In genomic region chr2:107278672-107279071, GRCh38 we compare ENCODE assay signal across 13 cellular contexts.
DNase-seq lines count a peak whose midpoint lies in the region; ATAC-seq and TF ChIP-seq lines count a peak whose summit lies in the region.
"Had no signal": no experiment of that assay in that cellular context is flagged by ENCODE, and none has a peak within 500 bp of the region (broad histone marks: within the 10 kb centered on the region; RNA-seq: fewer than 3 reads in every experiment).

No MANE protein-coding gene starts in this region.

- H3K4me1 ChIP-seq in H9 (ENCODE audit: insufficient read depth, low read length): no peaks in the 10 kb centered on the region
- H3K4me1 ChIP-seq in endodermal cell (ENCODE audit: control insufficient read depth, insufficient read depth, low read length): peaks cover 24% of the 10 kb centered on the region
- no peaks in the 10 kb centered on the region for H3K4me1 ChIP-seq in mesenchymal stem cell (ENCODE audit: control insufficient read depth, insufficient read depth, low read depth, low read length)
- H3K4me1 ChIP-seq: BE2C, Caco-2 had no signal

- H3K27ac Mint-ChIP-seq in H9: no peak overlapping the region
- H3K27ac Mint-ChIP-seq in endodermal cell: no peak overlapping the region
- H3K27ac Mint-ChIP-seq: CD4-positive, alpha-beta T cell had no signal

- no peak overlapping the region for H3K18ac ChIP-seq in H9 (ENCODE audit: insufficient read length, low read depth, low read length)
- H3K18ac ChIP-seq in mesenchymal stem cell (ENCODE audit: low read depth in 1 of 2, low read length in 2 of 2): no peak overlapping the region

- H2BK12ac ChIP-seq in H9 (ENCODE audit: insufficient read length, low read depth, low read length) (no peak overlapping the region), mesenchymal stem cell (ENCODE audit: low read length in 2 of 2) (no peak overlapping the region)

- H3K4me3 ChIP-seq in endodermal cell (ENCODE audit: low read length) (no peak overlapping the region), mesenchymal stem cell (ENCODE audit: insufficient read depth in 1 of 2, low read depth in 1 of 2, low read length in 2 of 2) (no peak overlapping the region)
- H3K4me3 ChIP-seq: GM23248 had no signal

- peak; percentile 30; the same call in 2 of the 3 replicates for TF ChIP-seq CTCF in H9 (conservative IDR thresholded peaks at IDR 0.05)
- peak; percentile 49 for TF ChIP-seq CTCF in endodermal cell (conservative IDR thresholded peaks at IDR 0.05)

- no peak overlapping the region for H3K56ac ChIP-seq in H9 (ENCODE audit: insufficient read length, low read depth, low read length)

- intact Hi-C loops in head of caudate nucleus (cut with DNase I): no loop called here

- H2BK20ac ChIP-seq in H9 (ENCODE audit: low read depth, low read length, poor library complexity, severe bottlenecking): no peak overlapping the region

- H3K9me3 ChIP-seq in H9 (ENCODE audit: control insufficient read depth, low read depth, low read length) (no peaks in the 10 kb centered on the region), endodermal cell (ENCODE audit: control insufficient read depth, low read length) (no peaks in the 10 kb centered on the region), mesenchymal stem cell (ENCODE audit: control insufficient read depth, low read length) (no peaks in the 10 kb centered on the region)
- H3K9me3 ChIP-seq: BE2C, Caco-2 had no signal

- H3K27me3 ChIP-seq in H9 (ENCODE audit: insufficient read depth, low read length): no peaks in the 10 kb centered on the region
- no peaks in the 10 kb centered on the region for H3K27me3 ChIP-seq in endodermal cell (ENCODE audit: control insufficient read depth, insufficient read depth, low read length, poor library complexity, severe bottlenecking)
- H3K27me3 ChIP-seq in mesenchymal stem cell (ENCODE audit: control insufficient read depth in 1 of 2, insufficient read depth in 1 of 2, low read length in 2 of 2): no peaks in the 10 kb centered on the region
- H3K27me3 ChIP-seq: BE2C had no signal

- H3K4ac ChIP-seq in H9 (ENCODE audit: low read depth, low read length): no peak overlapping the region
- H3K4ac ChIP-seq in mesenchymal stem cell (ENCODE audit: low read depth in 1 of 2, low read length in 2 of 2): no peak overlapping the region

- H2AFZ ChIP-seq in H9 (ENCODE audit: low read length) (no peak overlapping the region), mesenchymal stem cell (ENCODE audit: low read depth, low read length) (no peak overlapping the region)
- H2AFZ ChIP-seq: GM23248 had no signal

- H2BK120ac ChIP-seq in H9 (ENCODE audit: low read depth, low read length, poor library complexity, severe bottlenecking) (no peak overlapping the region), mesenchymal stem cell (ENCODE audit: low read depth, low read length) (no peak overlapping the region)

- no peak for ATAC-seq in GM19452 (IDR thresholded peaks at IDR 0.05; ENCODE audit: unreplicated experiment)

- no peak overlapping the region for H3K4me3 Mint-ChIP-seq in H9
- no peak overlapping the region for H3K4me3 Mint-ChIP-seq in endodermal cell
- H3K4me3 Mint-ChIP-seq: CD4-positive, alpha-beta T cell had no signal

- no peaks in the 10 kb centered on the region for H3K9me3 Mint-ChIP-seq in H9
- H3K9me3 Mint-ChIP-seq in endodermal cell: no peaks in the 10 kb centered on the region

- no peaks in the 10 kb centered on the region for H3K36me3 ChIP-seq in endodermal cell (ENCODE audit: control insufficient read depth, insufficient read depth, low read length)
- H3K36me3 ChIP-seq in mesenchymal stem cell (ENCODE audit: control insufficient read depth in 1 of 2, insufficient read depth in 2 of 2, low read depth in 1 of 2, low read length in 2 of 2): no peaks in the 10 kb centered on the region
- H3K36me3 ChIP-seq: BE2C had no signal

- H3K4me1 Mint-ChIP-seq in H9 (no peaks in the 10 kb centered on the region), endodermal cell (peaks cover 38% of the 10 kb centered on the region)

- H2BK15ac ChIP-seq in H9 (ENCODE audit: low read depth, low read length) (no peak overlapping the region), mesenchymal stem cell (ENCODE audit: low read depth, poor library complexity, severe bottlenecking) (no peak overlapping the region)

- no peaks in the 10 kb centered on the region for H3K79me2 ChIP-seq in H9 (ENCODE audit: insufficient read depth, low read length)

- no peaks in the 10 kb centered on the region for H3K27me3 Mint-ChIP-seq in H9 (ENCODE audit: low read depth)
- H3K27me3 Mint-ChIP-seq in endodermal cell (ENCODE audit: insufficient read depth): no peaks in the 10 kb centered on the region
- H3K27me3 Mint-ChIP-seq: CD4-positive, alpha-beta T cell had no signal

- no peak for DNase-seq in H9
- DNase-seq in endodermal cell: peak; percentile 58
- no peak for DNase-seq in mesenchymal stem cell
- no peak for DNase-seq in head of caudate nucleus
- DNase-seq in activated naive CD4-positive, alpha-beta T cell treated with Interleukin-2 at 50 U/mL for 16 hours: no peak
- DNase-seq in activated CD4-positive, alpha-beta T cell treated with anti-CD3 and anti-CD28 coated beads for 48 hours: no peak
- DNase-seq: BE2C; Caco-2; CD4-positive, alpha-beta T cell; GM23248; H7 had no signal

- H3K79me1 ChIP-seq in H9 (ENCODE audit: insufficient read depth, low read depth, low read length, poor library complexity, severe bottlenecking): no peaks in the 10 kb centered on the region
- H3K79me1 ChIP-seq in mesenchymal stem cell (replicated peaks; ENCODE audit: low read length, poor library complexity, severe bottlenecking): no peaks in the 10 kb centered on the region

- no peak overlapping the region for H4K5ac ChIP-seq in H9 (ENCODE audit: insufficient read length, low read depth, low read length)

- no peak overlapping the region for H3T11ph ChIP-seq in H9 (ENCODE audit: low read length)

- H4K8ac ChIP-seq in H9 (replicated peaks; ENCODE audit: insufficient read length, low read depth, low read length) (no peak overlapping the region), mesenchymal stem cell (ENCODE audit: low read length) (no peak overlapping the region)

- no peak overlapping the region for H3K23ac ChIP-seq in H9 (ENCODE audit: insufficient read length, low read depth, low read length)
- no peak overlapping the region for H3K23ac ChIP-seq in mesenchymal stem cell (ENCODE audit: low read length in 2 of 2)

- H3K9ac ChIP-seq in H9 (ENCODE audit: extremely low read depth, insufficient read length, low read length) (no peak overlapping the region), endodermal cell (ENCODE audit: extremely low read depth, low read length, poor library complexity, severe bottlenecking) (no peak overlapping the region), mesenchymal stem cell (ENCODE audit: low read length) (no peak overlapping the region)
- H3K9ac ChIP-seq: GM23248 had no signal

- no peaks in the 10 kb centered on the region for H3K23me2 ChIP-seq in H9 (ENCODE audit: insufficient read length, low read depth, low read length, poor library complexity, severe bottlenecking)

- H2BK5ac ChIP-seq in H9 (ENCODE audit: insufficient read length, low read length) (no peak overlapping the region), mesenchymal stem cell (ENCODE audit: low read depth, low read length, poor library complexity, severe bottlenecking) (no peak overlapping the region)

- H3K36me3 Mint-ChIP-seq in H9 (ENCODE audit: insufficient read depth in 1 of 3, low read depth in 3 of 3) (no peaks in the 10 kb centered on the region), endodermal cell (ENCODE audit: low read depth) (no peaks in the 10 kb centered on the region)

- H3K27ac ChIP-seq in H9 (ENCODE audit: insufficient read length, low read depth, low read length) (no peak overlapping the region), endodermal cell (ENCODE audit: low read depth, low read length) (no peak overlapping the region), mesenchymal stem cell (ENCODE audit: low read length, poor library complexity, severe bottlenecking) (no peak overlapping the region)
- H3K27ac ChIP-seq: C4-2B, GM23248 had no signal

- WGBS in H9 (ENCODE audit: extremely low coverage, insufficient read length, low lambda C conversion rate): no CpG with 5 or more reads among the region's 1 CpG
- 80 to 85% methylated on average over 1 of the region's 1 CpG for WGBS in endodermal cell (ENCODE audit: insufficient coverage in 1 of 2, insufficient read length in 1 of 2), 2 experiments
- WGBS in mesenchymal stem cell: 100% methylated on average over 1 of the region's 1 CpG

- H3K14ac ChIP-seq in H9 (ENCODE audit: insufficient read depth, low read length) (no peak overlapping the region), mesenchymal stem cell (ENCODE audit: low read length in 2 of 2) (no peak overlapping the region)

- H4K91ac ChIP-seq in H9 (ENCODE audit: insufficient read length, low read depth, low read length) (no peak overlapping the region), mesenchymal stem cell (ENCODE audit: low read length) (peak overlapping the region; percentile 35)

- no peaks in the 10 kb centered on the region for H4K20me1 ChIP-seq in H9 (ENCODE audit: control insufficient read depth, insufficient read depth, insufficient read length)

- H2AK5ac ChIP-seq in H9 (ENCODE audit: insufficient read length, low read length): no peak overlapping the region
- no peak overlapping the region for H2AK5ac ChIP-seq in mesenchymal stem cell (ENCODE audit: low read length, severe bottlenecking)

- H3K4me2 ChIP-seq in H9 (ENCODE audit: insufficient read depth, insufficient read length, low read length) (no peak overlapping the region), mesenchymal stem cell (ENCODE audit: low read length, poor library complexity, severe bottlenecking) (no peak overlapping the region)
